15 cellular contexts compared by ENCODE assay signal in the genomic region with DNA sequence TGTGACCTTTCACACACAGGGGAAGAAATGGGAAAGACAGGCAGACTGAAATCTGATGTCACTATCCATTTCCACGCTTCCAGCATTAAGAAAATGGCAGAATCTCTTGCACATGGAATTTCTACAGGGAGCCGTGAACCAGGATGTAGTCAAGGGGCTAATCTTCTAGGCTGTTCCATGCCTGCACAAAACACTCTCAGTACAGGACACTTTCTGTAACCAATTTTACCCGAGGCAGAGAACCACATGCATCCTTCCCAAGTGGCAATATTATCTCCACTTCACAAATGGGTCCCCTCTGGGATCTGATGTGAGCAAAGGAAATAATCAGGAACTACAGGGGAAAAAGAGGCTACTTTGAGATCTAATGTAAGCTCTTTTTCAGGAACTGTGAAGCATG.
A peak's percentile ranks its signal among the peaks of the same experiment; 100 is the strongest.
DNase-seq lines count a peak whose midpoint lies in the region; ATAC-seq, FAIRE-seq and TF ChIP-seq lines count a peak whose summit lies in the region.
"Had no signal": no experiment of that assay in that cellular context is flagged by ENCODE, and none has a peak within 500 bp of the region (broad histone marks: within the 10 kb centered on the region; RNA-seq: fewer than 3 reads in every experiment).

No MANE protein-coding gene starts in this region.

- no peaks in the 10 kb centered on the region for H3K27me3 Mint-ChIP-seq in H9 (ENCODE audit: low read depth)

- ATAC-seq in GM18907 (IDR thresholded peaks at IDR 0.05; ENCODE audit: unreplicated experiment), result no peak

- H3K36me3 ChIP-seq in H1 (ENCODE audit: control insufficient read depth in 2 of 4, insufficient read depth in 4 of 4, low read length in 3 of 4) (no peaks in the 10 kb centered on the region), neural cell (ENCODE audit: insufficient read depth, low read length) (no peaks in the 10 kb centered on the region)
- H3K36me3 ChIP-seq: HAP-1 had no signal

- no peak overlapping the region for H4K91ac ChIP-seq in H9 (ENCODE audit: insufficient read length, low read depth, low read length)
- no peak overlapping the region for H4K91ac ChIP-seq in H1 (replicated peaks; ENCODE audit: insufficient read length, low read length)

- H3K79me1 ChIP-seq in H9 (ENCODE audit: insufficient read depth, low read depth, low read length, poor library complexity, severe bottlenecking) (no peaks in the 10 kb centered on the region), H1 (ENCODE audit: low read depth, low read length) (no peaks in the 10 kb centered on the region)

- no peak overlapping the region for H2BK20ac ChIP-seq in H9 (ENCODE audit: low read depth, low read length, poor library complexity, severe bottlenecking)
- H2BK20ac ChIP-seq in H1 (ENCODE audit: low read length), result no peak overlapping the region

- H3K4me2 ChIP-seq in H9 (ENCODE audit: insufficient read depth, insufficient read length, low read length), result no peak overlapping the region
- no peak overlapping the region for H3K4me2 ChIP-seq in H1 (ENCODE audit: insufficient read depth in 1 of 2, low read depth in 2 of 2, low read length in 2 of 2)
- peak overlapping the region; percentile 56 for H3K4me2 ChIP-seq in neural cell (ENCODE audit: low read length)

- no peak overlapping the region for H3K27ac ChIP-seq in H9 (ENCODE audit: insufficient read length, low read depth, low read length)
- H3K27ac ChIP-seq in H1 (ENCODE audit: low read depth, low read length), result no peak overlapping the region
- peak overlapping the region; percentile 79 for H3K27ac ChIP-seq in neural cell (ENCODE audit: low read length)

- H2BK15ac ChIP-seq in H9 (ENCODE audit: low read depth, low read length), result no peak overlapping the region
- no peak overlapping the region for H2BK15ac ChIP-seq in H1 (ENCODE audit: low read length)

- H3K18ac ChIP-seq in H9 (ENCODE audit: insufficient read length, low read depth, low read length) (no peak overlapping the region), H1 (ENCODE audit: extremely low read depth, low read length) (no peak overlapping the region)

- no peak overlapping the region for H2BK12ac ChIP-seq in H9 (ENCODE audit: insufficient read length, low read depth, low read length)
- no peak overlapping the region for H2BK12ac ChIP-seq in H1 (ENCODE audit: low read depth, low read length)

- no CpG with 5 or more reads among the region's 3 CpGs for WGBS in H9 (ENCODE audit: extremely low coverage, insufficient read length, low lambda C conversion rate)
- 84% methylated on average over 3 of the region's 3 CpGs; no CpG with 5 or more reads in 1 of the 2 experiments for WGBS in H1 (ENCODE audit: extremely low coverage in 1 of 2, insufficient coverage in 1 of 2, insufficient read length in 1 of 2, insufficient replicate concordance in 2 of 2, low coverage in 1 of 2, low lambda C conversion rate in 2 of 2, missing lambda C conversion rate in 1 of 2), 2 experiments

- no peak overlapping the region for H2AK5ac ChIP-seq in H9 (ENCODE audit: insufficient read length, low read length)
- no peak overlapping the region for H2AK5ac ChIP-seq in H1 (ENCODE audit: low read depth, low read length)

- H3K4me3 Mint-ChIP-seq in H9, result no peak overlapping the region
- H3K4me3 Mint-ChIP-seq: CD4-positive, alpha-beta memory T cell; HFFc6 had no signal

- H4K5ac ChIP-seq in H9 (ENCODE audit: insufficient read length, low read depth, low read length) (no peak overlapping the region), H1 (ENCODE audit: insufficient read length, low read depth, low read length) (no peak overlapping the region)

- TF ChIP-seq POLR2A in H1 (IDR thresholded peaks at IDR 0.05; ENCODE audit: control extremely low read depth in 1 of 2, low read depth in 2 of 2, low read length in 2 of 2), result no peak

- H2BK5ac ChIP-seq in H9 (ENCODE audit: insufficient read length, low read length) (no peak overlapping the region), H1 (ENCODE audit: low read depth, low read length) (no peak overlapping the region)

- no peaks in the 10 kb centered on the region for H3K27me3 ChIP-seq in H9 (ENCODE audit: insufficient read depth, low read length)
- H3K27me3 ChIP-seq in H1 (replicated peaks in 1 of 4; ENCODE audit: control insufficient read depth in 3 of 4, extremely low read depth in 1 of 4, insufficient read depth in 3 of 4, low read length in 3 of 4), result no peaks in the 10 kb centered on the region
- no peaks in the 10 kb centered on the region for H3K27me3 ChIP-seq in neural cell (ENCODE audit: insufficient read depth, low read depth, low read length)

- no peak overlapping the region for H3K4ac ChIP-seq in H9 (ENCODE audit: low read depth, low read length)
- no peak overlapping the region for H3K4ac ChIP-seq in H1 (replicated peaks; ENCODE audit: insufficient read length, low read depth, low read length)

- H2BK120ac ChIP-seq in H9 (ENCODE audit: low read depth, low read length, poor library complexity, severe bottlenecking), result no peak overlapping the region
- no peak overlapping the region for H2BK120ac ChIP-seq in H1 (replicated peaks; ENCODE audit: low read depth, low read length)

- POLR2A ChIA-PET in H1 (lab: Charles Lee; ENCODE audit: partially characterized antibody), result no interaction called here

- H3K23me2 ChIP-seq in H9 (ENCODE audit: insufficient read length, low read depth, low read length, poor library complexity, severe bottlenecking) (no peaks in the 10 kb centered on the region), H1 (ENCODE audit: low read depth, low read length) (no peaks in the 10 kb centered on the region)

- no peak overlapping the region for H3K9ac ChIP-seq in H9 (ENCODE audit: extremely low read depth, insufficient read length, low read length)
- no peak overlapping the region for H3K9ac ChIP-seq in H1 (replicated peaks in 1 of 4; ENCODE audit: extremely low read depth in 1 of 4, low read depth in 3 of 4, low read length in 3 of 4)
- peak overlapping the region; percentile 38 for H3K9ac ChIP-seq in neural cell (ENCODE audit: low read length)

- CTCF ChIA-PET in H1 (lab: Charles Lee; ENCODE audit: partially characterized antibody), result no interaction called here

- no peaks in the 10 kb centered on the region for H3K9me2 ChIP-seq in neural cell (ENCODE audit: insufficient read depth, low read length)

- DNase-seq in H9, result no peak
- no peak for DNase-seq in H1 (ENCODE audit: low read depth in 1 of 2, low spot score in 2 of 2)
- no peak for DNase-seq in DMS153 treated with DMSO at 0.1 percent for 48 hours (lab: John Stamatoyannopoulos, UW; ENCODE audit: unreplicated experiment)
- no peak for DNase-seq in SK-N-DZ (ENCODE audit: low spot score)
- DNase-seq: C1 segment of cervical spinal cord; Calu3; CD4-positive, alpha-beta memory T cell; COR-L47; DND-41; HFFc6 had no signal

- no peaks in the 10 kb centered on the region for H3K4me1 ChIP-seq in H9 (ENCODE audit: insufficient read depth, low read length)
- H3K4me1 ChIP-seq in H1 (replicated peaks in 1 of 4; ENCODE audit: control insufficient read depth in 3 of 4, insufficient read depth in 4 of 4, low read length in 3 of 4), result no peaks in the 10 kb centered on the region
- H3K4me1 ChIP-seq: HAP-1 had no signal

- TF ChIP-seq CTCF in H9 (conservative IDR thresholded peaks at IDR 0.05), result no peak
- no peak for TF ChIP-seq CTCF in H1 (IDR thresholded peaks at IDR 0.05; ENCODE audit: control extremely low read depth in 1 of 3, insufficient read depth in 1 of 3, low read depth in 1 of 3, low read length in 3 of 3)
- TF ChIP-seq CTCF in neural cell (IDR thresholded peaks at IDR 0.05; ENCODE audit: poor library complexity, severe bottlenecking), result no peak

- H3K4me1 Mint-ChIP-seq in H9, result no peaks in the 10 kb centered on the region

- H2AFZ ChIP-seq in H9 (ENCODE audit: low read length), result peak overlapping the region; percentile 52
- H2AFZ ChIP-seq in H1 (ENCODE audit: low read length), result 0 out of 2 replicates have a peak overlapping the region, but pooled peaks have one; percentile 55
- no peak overlapping the region for H2AFZ ChIP-seq in neural cell (ENCODE audit: low read depth, low read length)

- no peak for FAIRE-seq in H1 (lab: Jason Lieb, UNC)
- FAIRE-seq: G401.6, GM12892 had no signal

- no peaks in the 10 kb centered on the region; a peak in 1 of 5 replicates for H3K9me3 Mint-ChIP-seq in H9
- H3K9me3 Mint-ChIP-seq: HFFc6 had no signal

- H3K79me2 ChIP-seq in H9 (ENCODE audit: insufficient read depth, low read length) (no peaks in the 10 kb centered on the region), H1 (ENCODE audit: control insufficient read depth in 1 of 2, insufficient read depth in 2 of 2, low read length in 2 of 2) (no peaks in the 10 kb centered on the region), neural cell (replicated peaks; ENCODE audit: insufficient read depth, low read length) (no peaks in the 10 kb centered on the region)

- H3K27ac Mint-ChIP-seq in H9, result no peak overlapping the region
- H3K27ac Mint-ChIP-seq: CD4-positive, alpha-beta memory T cell; HFFc6 had no signal

- no peak overlapping the region for H4K8ac ChIP-seq in H9 (replicated peaks; ENCODE audit: insufficient read length, low read depth, low read length)
- H4K8ac ChIP-seq in H1 (ENCODE audit: extremely low read depth, insufficient read depth, low read length), result no peak overlapping the region

- no peaks in the 10 kb centered on the region for H3K36me3 Mint-ChIP-seq in H9 (ENCODE audit: insufficient read depth in 1 of 3, low read depth in 3 of 3)
- H3K36me3 Mint-ChIP-seq: CD4-positive, alpha-beta memory T cell had no signal

- TF ChIP-seq EP300 in H1 (IDR thresholded peaks at IDR 0.05; ENCODE audit: borderline replicate concordance in 1 of 2, low read depth in 2 of 2, low read length in 2 of 2) (no peak), neural cell (conservative IDR thresholded peaks at IDR 0.05; ENCODE audit: poor library complexity, severe bottlenecking) (peak; percentile 79)

- H3K23ac ChIP-seq in H9 (ENCODE audit: insufficient read length, low read depth, low read length), result no peak overlapping the region
- no peak overlapping the region for H3K23ac ChIP-seq in H1 (ENCODE audit: insufficient read length)

- no peaks in the 10 kb centered on the region for H4K20me1 ChIP-seq in H9 (ENCODE audit: control insufficient read depth, insufficient read depth, insufficient read length)
- H4K20me1 ChIP-seq in H1 (replicated peaks in 1 of 2; ENCODE audit: control insufficient read depth in 1 of 2, insufficient read depth in 2 of 2, low read length in 2 of 2), result no peaks in the 10 kb centered on the region
- no peaks in the 10 kb centered on the region for H4K20me1 ChIP-seq in neural cell (ENCODE audit: insufficient read depth)

- H3K56ac ChIP-seq in H9 (ENCODE audit: insufficient read length, low read depth, low read length) (no peak overlapping the region), H1 (replicated peaks; ENCODE audit: insufficient read length, low read depth, low read length) (no peak overlapping the region)

- H3K14ac ChIP-seq in H9 (ENCODE audit: insufficient read depth, low read length) (no peak overlapping the region), H1 (ENCODE audit: insufficient read length) (no peak overlapping the region)

- H3F3A ChIP-seq in neural cell (ENCODE audit: insufficient read depth, low read length, poor library complexity, severe bottlenecking), result no peaks in the 10 kb centered on the region

- H3K4me3 ChIP-seq in H1 (ENCODE audit: extremely low read depth in 1 of 4, insufficient read depth in 2 of 4, low read depth in 3 of 4, low read length in 4 of 4), result no peak overlapping the region
- peak overlapping the region; percentile 11 for H3K4me3 ChIP-seq in neural cell (ENCODE audit: low read length)
- H3K4me3 ChIP-seq: HAP-1 had no signal

- TF ChIP-seq RAD21 in H1 (IDR thresholded peaks at IDR 0.05 in 1 of 2, conservative IDR thresholded peaks at IDR 0.05 in 1 of 2; ENCODE audit: low read depth in 2 of 2, low read length in 2 of 2) (no peak), neural cell (conservative IDR thresholded peaks at IDR 0.05) (peak; percentile 19)

- H3K9me3 ChIP-seq in H9 (ENCODE audit: control insufficient read depth, low read depth, low read length) (no peaks in the 10 kb centered on the region), H1 (ENCODE audit: insufficient read depth in 2 of 2, low read depth in 1 of 2, low read length in 1 of 2) (no peaks in the 10 kb centered on the region), neural cell (ENCODE audit: low read length) (no peaks in the 10 kb centered on the region)
- H3K9me3 ChIP-seq: HAP-1 had no signal

- no peak overlapping the region for H3T11ph ChIP-seq in H9 (ENCODE audit: low read length)
